ENCODE assay signal across 1 cellular context in the genomic region with DNA sequence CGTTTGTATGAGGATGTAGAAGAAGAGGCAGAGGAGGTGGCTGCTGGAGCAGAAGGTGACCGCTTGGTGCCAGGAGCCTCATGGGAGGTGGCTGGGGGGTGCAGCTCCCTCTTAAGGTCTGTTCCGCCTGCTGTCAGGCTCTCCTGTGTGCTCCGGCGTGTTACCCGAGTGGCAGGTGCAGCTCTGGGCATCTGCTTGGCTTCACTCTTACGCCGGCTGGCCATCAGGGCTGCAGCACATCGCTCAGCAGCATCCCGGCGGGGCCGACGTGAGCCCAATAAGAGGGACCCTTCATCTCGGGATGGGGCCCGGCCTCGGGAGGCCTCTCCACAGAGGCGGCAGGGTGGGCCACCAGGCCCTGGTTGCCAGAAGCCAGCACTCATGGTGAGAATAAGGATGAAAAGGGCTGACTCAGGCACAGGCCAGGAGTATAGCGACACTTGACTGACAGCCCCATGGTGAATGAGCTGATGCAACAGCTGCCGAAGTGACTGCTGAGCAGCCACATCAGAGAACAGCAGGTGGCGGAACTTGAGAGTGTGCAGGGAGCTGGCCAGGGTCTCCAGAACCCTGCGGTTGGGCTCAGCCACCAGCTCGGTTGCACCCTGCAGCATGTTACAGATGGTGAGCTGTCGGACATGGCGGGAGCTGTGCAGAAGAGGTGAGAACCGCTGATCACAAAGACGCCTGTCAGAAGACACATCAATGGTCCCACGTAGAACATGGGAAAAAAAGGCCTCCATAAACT.
TF ChIP-seq lines count a peak whose summit lies in the region.

No MANE protein-coding gene starts in this region.

TF ChIP-seq in K562, 482 proteins besides CTCF, POLR2A, EP300 and RAD21 (continued from another document and continues in another):
- TF ChIP-seq, protein P1, sequence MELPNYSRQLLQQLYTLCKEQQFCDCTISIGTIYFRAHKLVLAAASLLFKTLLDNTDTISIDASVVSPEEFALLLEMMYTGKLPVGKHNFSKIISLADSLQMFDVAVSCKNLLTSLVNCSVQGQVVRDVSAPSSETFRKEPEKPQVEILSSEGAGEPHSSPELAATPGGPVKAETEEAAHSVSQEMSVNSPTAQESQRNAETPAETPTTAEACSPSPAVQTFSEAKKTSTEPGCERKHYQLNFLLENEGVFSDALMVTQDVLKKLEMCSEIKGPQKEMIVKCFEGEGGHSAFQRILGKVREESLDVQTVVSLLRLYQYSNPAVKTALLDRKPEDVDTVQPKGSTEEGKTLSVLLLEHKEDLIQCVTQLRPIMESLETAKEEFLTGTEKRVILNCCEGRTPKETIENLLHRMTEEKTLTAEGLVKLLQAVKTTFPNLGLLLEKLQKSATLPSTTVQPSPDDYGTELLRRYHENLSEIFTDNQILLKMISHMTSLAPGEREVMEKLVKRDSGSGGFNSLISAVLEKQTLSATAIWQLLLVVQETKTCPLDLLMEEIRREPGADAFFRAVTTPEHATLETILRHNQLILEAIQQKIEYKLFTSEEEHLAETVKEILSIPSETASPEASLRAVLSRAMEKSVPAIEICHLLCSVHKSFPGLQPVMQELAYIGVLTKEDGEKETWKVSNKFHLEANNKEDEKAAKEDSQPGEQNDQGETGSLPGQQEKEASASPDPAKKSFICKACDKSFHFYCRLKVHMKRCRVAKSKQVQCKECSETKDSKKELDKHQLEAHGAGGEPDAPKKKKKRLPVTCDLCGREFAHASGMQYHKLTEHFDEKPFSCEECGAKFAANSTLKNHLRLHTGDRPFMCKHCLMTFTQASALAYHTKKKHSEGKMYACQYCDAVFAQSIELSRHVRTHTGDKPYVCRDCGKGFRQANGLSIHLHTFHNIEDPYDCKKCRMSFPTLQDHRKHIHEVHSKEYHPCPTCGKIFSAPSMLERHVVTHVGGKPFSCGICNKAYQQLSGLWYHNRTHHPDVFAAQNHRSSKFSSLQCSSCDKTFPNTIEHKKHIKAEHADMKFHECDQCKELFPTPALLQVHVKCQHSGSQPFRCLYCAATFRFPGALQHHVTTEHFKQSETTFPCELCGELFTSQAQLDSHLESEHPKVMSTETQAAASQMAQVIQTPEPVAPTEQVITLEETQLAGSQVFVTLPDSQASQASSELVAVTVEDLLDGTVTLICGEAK (IDR thresholded peaks at IDR 0.05) = no peak
- TF ChIP-seq, protein P1 (CRISPR knock-in tag; IDR thresholded peaks at IDR 0.05) = no peak
- TF ChIP-seq ADNP (tag; IDR thresholded peaks at IDR 0.05) = no peak
- TF ChIP-seq C11orf30 (IDR thresholded peaks at IDR 0.05; ENCODE audit: low read depth) = peak; percentile 95
- TF ChIP-seq EHMT2 (IDR thresholded peaks at IDR 0.05) = no peak
- 0 out of 2 replicates have a peak, but pooled peaks have one; percentile 31 for TF ChIP-seq PTTG1 (tag; IDR thresholded peaks at IDR 0.05; ENCODE audit: low read depth)
- TF ChIP-seq CHCHD3 (CRISPR knock-in tag; IDR thresholded peaks at IDR 0.05) = no peak
- 0 out of 4 replicates have a peak, but pooled peaks of 1 of the 2 experiments have one; percentile 22 for TF ChIP-seq FOXA3 (CRISPR knock-in tag; conservative IDR thresholded peaks at IDR 0.05 in 1 of 2, IDR thresholded peaks at IDR 0.05 in 1 of 2)
- TF ChIP-seq SRF (CRISPR knock-in tag; IDR thresholded peaks at IDR 0.05) = no peak
- TF ChIP-seq, protein P2, sequence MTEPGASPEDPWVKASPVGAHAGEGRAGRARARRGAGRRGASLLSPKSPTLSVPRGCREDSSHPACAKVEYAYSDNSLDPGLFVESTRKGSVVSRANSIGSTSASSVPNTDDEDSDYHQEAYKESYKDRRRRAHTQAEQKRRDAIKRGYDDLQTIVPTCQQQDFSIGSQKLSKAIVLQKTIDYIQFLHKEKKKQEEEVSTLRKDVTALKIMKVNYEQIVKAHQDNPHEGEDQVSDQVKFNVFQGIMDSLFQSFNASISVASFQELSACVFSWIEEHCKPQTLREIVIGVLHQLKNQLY (CRISPR knock-in tag; conservative IDR thresholded peaks at IDR 0.05) = no peak
- TF ChIP-seq, protein P3, sequence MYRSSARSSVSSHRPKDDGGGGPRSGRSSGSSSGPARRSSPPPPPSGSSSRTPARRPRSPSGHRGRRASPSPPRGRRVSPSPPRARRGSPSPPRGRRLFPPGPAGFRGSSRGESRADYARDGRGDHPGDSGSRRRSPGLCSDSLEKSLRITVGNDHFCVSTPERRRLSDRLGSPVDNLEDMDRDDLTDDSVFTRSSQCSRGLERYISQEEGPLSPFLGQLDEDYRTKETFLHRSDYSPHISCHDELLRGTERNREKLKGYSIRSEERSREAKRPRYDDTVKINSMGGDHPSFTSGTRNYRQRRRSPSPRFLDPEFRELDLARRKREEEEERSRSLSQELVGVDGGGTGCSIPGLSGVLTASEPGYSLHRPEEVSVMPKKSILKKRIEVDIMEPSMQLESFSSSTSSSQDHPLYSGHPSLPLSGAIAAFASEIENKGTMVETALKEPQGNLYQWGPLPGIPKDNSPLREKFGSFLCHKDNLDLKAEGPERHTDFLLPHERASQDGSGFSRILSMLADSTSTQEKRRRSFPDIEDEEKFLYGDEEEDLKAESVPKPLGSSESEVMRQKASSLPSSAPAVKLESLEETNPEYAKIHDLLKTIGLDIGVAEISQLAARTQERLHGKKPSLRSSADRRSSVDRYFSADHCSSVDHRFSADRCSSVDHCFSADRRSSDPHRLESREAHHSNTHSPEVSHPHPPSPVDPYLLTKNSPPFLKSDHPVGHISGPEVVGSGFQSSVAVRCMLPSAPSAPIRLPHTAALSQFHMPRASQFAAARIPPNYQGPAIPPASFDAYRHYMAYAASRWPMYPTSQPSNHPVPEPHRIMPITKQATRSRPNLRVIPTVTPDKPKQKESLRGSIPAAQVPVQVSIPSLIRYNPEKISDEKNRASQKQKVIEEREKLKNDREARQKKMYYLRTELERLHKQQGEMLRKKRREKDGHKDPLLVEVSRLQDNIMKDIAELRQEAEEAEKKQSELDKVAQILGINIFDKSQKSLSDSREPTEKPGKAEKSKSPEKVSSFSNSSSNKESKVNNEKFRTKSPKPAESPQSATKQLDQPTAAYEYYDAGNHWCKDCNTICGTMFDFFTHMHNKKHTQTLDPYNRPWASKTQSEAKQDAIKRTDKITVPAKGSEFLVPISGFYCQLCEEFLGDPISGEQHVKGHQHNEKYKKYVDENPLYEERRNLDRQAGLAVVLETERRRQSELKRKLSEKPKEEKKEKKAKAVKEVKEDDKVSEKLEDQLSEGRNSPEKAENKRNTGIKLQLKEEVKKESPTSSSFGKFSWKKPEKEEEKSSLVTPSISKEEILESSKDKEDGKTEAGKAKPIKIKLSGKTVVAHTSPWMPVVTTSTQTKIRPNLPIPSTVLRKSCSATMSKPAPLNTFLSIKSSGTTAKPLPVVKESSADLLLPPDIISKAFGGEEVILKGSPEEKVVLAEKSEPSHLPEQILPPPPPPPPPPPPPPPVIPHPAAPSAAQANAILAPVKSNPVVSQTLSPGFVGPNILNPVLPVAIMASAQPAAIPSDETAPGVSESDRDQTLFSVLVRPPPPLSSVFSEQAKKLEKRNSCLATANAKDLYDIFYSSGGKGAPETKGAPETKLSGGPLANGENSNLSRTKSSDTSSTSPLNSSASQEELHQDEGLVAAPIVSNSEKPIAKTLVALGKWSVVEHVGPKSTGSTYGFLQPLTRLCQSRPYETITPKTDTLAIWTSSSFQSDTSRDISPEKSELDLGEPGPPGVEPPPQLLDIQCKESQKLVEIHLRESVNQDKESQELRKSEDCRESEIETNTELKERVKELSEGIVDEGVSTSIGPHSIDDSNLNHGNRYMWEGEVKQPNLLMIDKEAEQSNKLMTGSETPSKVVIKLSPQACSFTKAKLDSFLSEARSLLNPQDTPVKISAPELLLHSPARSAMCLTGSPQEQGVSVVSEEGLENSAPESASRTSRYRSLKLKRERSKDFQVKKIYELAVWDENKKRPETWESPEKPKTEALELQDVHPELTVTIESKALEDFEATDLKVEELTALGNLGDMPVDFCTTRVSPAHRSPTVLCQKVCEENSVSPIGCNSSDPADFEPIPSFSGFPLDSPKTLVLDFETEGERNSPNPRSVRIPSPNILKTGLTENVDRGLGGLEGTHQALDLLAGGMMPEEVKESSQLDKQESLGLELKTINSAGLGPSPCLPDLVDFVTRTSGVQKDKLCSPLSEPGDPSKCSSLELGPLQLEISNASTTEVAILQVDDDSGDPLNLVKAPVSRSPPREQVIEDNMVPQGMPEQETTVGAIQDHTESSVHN (IDR thresholded peaks at IDR 0.05; ENCODE audit: borderline replicate concordance in 1 of 2, low read depth in 1 of 2) = peak in 1 of 2 experiments; percentile 83; a peak in 1 of 4 replicates
- TF ChIP-seq, protein P4, sequence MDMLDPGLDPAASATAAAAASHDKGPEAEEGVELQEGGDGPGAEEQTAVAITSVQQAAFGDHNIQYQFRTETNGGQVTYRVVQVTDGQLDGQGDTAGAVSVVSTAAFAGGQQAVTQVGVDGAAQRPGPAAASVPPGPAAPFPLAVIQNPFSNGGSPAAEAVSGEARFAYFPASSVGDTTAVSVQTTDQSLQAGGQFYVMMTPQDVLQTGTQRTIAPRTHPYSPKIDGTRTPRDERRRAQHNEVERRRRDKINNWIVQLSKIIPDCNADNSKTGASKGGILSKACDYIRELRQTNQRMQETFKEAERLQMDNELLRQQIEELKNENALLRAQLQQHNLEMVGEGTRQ (CRISPR knock-in tag; IDR thresholded peaks at IDR 0.05) = no peak
- TF ChIP-seq GABPB1 (CRISPR knock-in tag; IDR thresholded peaks at IDR 0.05) = no peak
- peak; percentile 91 for TF ChIP-seq SMAD4 (CRISPR knock-in tag; conservative IDR thresholded peaks at IDR 0.05)
- TF ChIP-seq SRSF7 (optimal IDR thresholded peaks at IDR 0.05; ENCODE audit: low read depth, low read length) = no peak
- no peak for TF ChIP-seq ILF3 (IDR thresholded peaks at IDR 0.05; ENCODE audit: borderline replicate concordance)
- TF ChIP-seq ASH1L (IDR thresholded peaks at IDR 0.05; ENCODE audit: borderline replicate concordance, low read depth, partially characterized antibody) = no peak
- TF ChIP-seq, protein P5, sequence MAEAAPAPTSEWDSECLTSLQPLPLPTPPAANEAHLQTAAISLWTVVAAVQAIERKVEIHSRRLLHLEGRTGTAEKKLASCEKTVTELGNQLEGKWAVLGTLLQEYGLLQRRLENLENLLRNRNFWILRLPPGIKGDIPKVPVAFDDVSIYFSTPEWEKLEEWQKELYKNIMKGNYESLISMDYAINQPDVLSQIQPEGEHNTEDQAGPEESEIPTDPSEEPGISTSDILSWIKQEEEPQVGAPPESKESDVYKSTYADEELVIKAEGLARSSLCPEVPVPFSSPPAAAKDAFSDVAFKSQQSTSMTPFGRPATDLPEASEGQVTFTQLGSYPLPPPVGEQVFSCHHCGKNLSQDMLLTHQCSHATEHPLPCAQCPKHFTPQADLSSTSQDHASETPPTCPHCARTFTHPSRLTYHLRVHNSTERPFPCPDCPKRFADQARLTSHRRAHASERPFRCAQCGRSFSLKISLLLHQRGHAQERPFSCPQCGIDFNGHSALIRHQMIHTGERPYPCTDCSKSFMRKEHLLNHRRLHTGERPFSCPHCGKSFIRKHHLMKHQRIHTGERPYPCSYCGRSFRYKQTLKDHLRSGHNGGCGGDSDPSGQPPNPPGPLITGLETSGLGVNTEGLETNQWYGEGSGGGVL (CRISPR knock-in tag; IDR thresholded peaks at IDR 0.05) = peak; percentile 40
- no peak for TF ChIP-seq ZNF140 (CRISPR knock-in tag; IDR thresholded peaks at IDR 0.05)
- no peak for TF ChIP-seq HDAC1 (IDR thresholded peaks at IDR 0.05)
- no peak for TF ChIP-seq SAFB2 (IDR thresholded peaks at IDR 0.05; ENCODE audit: borderline replicate concordance, low read depth, low read length, severe bottlenecking)
- TF ChIP-seq ZNF583 (CRISPR knock-in tag; IDR thresholded peaks at IDR 0.05) = no peak
- TF ChIP-seq SLC30A9 (CRISPR knock-in tag; IDR thresholded peaks at IDR 0.05) = no peak
- no peak for TF ChIP-seq ZNF778 (CRISPR knock-in tag; IDR thresholded peaks at IDR 0.05)
- TF ChIP-seq TRIM24 (IDR thresholded peaks at IDR 0.05) = 0 out of 4 replicates have a peak, but pooled peaks of 1 of the 2 experiments have one; percentile 21
- TF ChIP-seq ZKSCAN3 (CRISPR knock-in tag; IDR thresholded peaks at IDR 0.05) = no peak
- TF ChIP-seq, protein P6, sequence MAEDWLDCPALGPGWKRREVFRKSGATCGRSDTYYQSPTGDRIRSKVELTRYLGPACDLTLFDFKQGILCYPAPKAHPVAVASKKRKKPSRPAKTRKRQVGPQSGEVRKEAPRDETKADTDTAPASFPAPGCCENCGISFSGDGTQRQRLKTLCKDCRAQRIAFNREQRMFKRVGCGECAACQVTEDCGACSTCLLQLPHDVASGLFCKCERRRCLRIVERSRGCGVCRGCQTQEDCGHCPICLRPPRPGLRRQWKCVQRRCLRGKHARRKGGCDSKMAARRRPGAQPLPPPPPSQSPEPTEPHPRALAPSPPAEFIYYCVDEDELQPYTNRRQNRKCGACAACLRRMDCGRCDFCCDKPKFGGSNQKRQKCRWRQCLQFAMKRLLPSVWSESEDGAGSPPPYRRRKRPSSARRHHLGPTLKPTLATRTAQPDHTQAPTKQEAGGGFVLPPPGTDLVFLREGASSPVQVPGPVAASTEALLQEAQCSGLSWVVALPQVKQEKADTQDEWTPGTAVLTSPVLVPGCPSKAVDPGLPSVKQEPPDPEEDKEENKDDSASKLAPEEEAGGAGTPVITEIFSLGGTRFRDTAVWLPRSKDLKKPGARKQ (CRISPR knock-in tag; IDR thresholded peaks at IDR 0.05) = 0 out of 2 replicates have a peak, but pooled peaks have one; percentile 58
- no peak for TF ChIP-seq ZC3H8 (IDR thresholded peaks at IDR 0.05)
- TF ChIP-seq ZZZ3 (IDR thresholded peaks at IDR 0.05) = no peak
- TF ChIP-seq SIN3A (IDR thresholded peaks at IDR 0.05; ENCODE audit: borderline replicate concordance in 2 of 2, control insufficient read depth in 1 of 2, low read depth in 2 of 2, low read length in 2 of 2) = no peak
- TF ChIP-seq ZBED1 (IDR thresholded peaks at IDR 0.05) = no peak
